In the genomic region with DNA sequence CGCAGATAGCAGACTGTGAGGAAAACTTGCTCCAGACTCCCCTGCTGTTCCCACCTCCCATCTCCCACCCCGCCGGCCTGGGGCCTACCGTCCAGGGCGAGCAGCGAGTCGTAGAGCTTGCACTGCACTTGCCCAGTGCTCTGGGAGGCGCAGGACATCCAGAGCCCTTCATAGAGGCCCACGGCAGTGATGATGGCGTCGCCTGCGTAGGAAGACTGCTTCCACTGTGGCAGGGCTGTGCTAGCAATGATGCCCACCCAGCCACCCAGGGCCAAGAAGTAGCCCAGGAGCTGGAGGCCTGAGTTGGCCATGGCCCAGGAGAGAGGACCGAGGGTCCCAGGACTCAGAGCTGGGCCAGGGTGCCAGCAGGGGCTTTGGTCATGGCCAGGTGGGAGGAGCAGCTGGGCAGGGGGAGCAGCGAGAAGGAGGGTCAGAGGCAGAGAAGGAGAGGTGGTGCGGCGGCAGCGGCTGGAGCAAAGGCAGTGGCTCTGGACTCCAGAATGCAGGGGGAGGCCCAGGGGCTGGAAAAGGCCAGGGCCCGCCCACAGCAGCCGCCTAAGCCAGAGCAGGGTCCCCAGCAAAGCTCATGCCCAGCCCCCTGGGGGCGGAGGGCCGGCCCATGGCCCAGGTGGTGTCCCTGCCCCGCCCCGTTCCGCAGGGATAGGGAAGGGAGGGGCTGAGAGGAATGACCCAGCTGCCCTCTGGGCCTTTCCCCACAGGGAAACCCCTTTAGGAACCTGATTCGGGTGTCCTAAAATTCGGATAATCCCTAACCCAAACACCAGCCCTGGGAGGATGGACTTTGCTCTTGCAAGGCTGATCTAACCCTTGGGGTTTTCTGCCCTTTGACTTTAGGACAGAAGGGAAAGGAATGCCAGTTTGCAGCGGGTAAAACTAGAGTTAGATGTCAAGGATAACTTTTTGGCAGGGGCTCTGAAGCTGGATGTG, we compare ENCODE assay signal across 19 cellular contexts. TPM values are rescaled to one million over a fixed set of nuclear protein-coding genes. Genes with fewer than 3 reads are reported as not detected.
DNase-seq lines count a peak whose midpoint lies in the region; ATAC-seq, FAIRE-seq and TF ChIP-seq lines count a peak whose summit lies in the region.
"Had no signal": no experiment of that assay in that cellular context is flagged by ENCODE, and none has a peak within 500 bp of the region (broad histone marks: within the 10 kb centered on the region; RNA-seq: fewer than 3 reads in every experiment).

A gene with protein sequence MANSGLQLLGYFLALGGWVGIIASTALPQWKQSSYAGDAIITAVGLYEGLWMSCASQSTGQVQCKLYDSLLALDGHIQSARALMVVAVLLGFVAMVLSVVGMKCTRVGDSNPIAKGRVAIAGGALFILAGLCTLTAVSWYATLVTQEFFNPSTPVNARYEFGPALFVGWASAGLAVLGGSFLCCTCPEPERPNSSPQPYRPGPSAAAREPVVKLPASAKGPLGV (minus strand): TSS at position 484 of the 948 bp plus-strand sequence. CDS start 173 bp downstream, at position 311.

- peak within 1 kb of the TSS; percentile 48 for H4K8ac ChIP-seq in H1 (ENCODE audit: extremely low read depth, insufficient read depth, low read length)

- peaks cover 3% of the 10 kb centered on the region; the same call in 1 of the 2 replicates for H3K79me1 ChIP-seq in H1 (ENCODE audit: low read depth, low read length)

- no peak within 1 kb of the TSS for H3K23ac ChIP-seq in H1 (ENCODE audit: insufficient read length)

- no peaks in the 10 kb centered on the region for H4K20me1 ChIP-seq in SK-N-SH (ENCODE audit: insufficient read depth)
- peaks cover 0 to 4% of the 10 kb centered on the region in 2 experiments for H4K20me1 ChIP-seq in H1 (replicated peaks in 1 of 2; ENCODE audit: control insufficient read depth in 1 of 2, insufficient read depth in 2 of 2, low read length in 2 of 2)
- no peaks in the 10 kb centered on the region for H4K20me1 ChIP-seq in smooth muscle cell (ENCODE audit: low read depth)

- H3K9me2 ChIP-seq in SK-N-SH = no peaks in the 10 kb centered on the region

- peak within 1 kb of the TSS; percentile 100 for H2BK15ac ChIP-seq in H1 (ENCODE audit: low read length)

- H3K9me3 ChIP-seq in SK-N-SH (no peaks in the 10 kb centered on the region), H1 (ENCODE audit: insufficient read depth in 2 of 2, low read depth in 1 of 2, low read length in 1 of 2) (no peaks in the 10 kb centered on the region), liver (ENCODE audit: control insufficient read depth in 4 of 4, low read length in 3 of 4) (no peaks in the 10 kb centered on the region), smooth muscle cell (replicated peaks; ENCODE audit: low read depth) (no peaks in the 10 kb centered on the region)
- H3K9me3 ChIP-seq: esophagus squamous epithelium, upper lobe of left lung had no signal

- H3K14ac ChIP-seq in H1 (ENCODE audit: insufficient read length) = no peak within 1 kb of the TSS

- DNase-seq in SK-N-SH (peak; percentile 44), H1 (ENCODE audit: low read depth in 1 of 2, low spot score in 2 of 2) (peak; percentile 73 to 93), smooth muscle cell (lab: John Stamatoyannopoulos, UW; ENCODE audit: unreplicated experiment) (no peak), SKM-1 treated with dmso at 0.1 percent for 144 hours (lab: John Stamatoyannopoulos, UW; ENCODE audit: unreplicated experiment) (no peak), T1000 (lab: John Stamatoyannopoulos, UW) (no peak)
- DNase-seq: activated gamma-delta T cell treated with Interleukin-2 at 50 U/mL for 16 hours, cortex of kidney, DND-41, esophagus squamous epithelium, NCI-H2081 treated with DMSO at 0.1 percent for 48 hours had no signal

- peak within 1 kb of the TSS; percentile 95; the same call in 1 of the 2 replicates for H2BK20ac ChIP-seq in H1 (ENCODE audit: low read length)

- peak in 1 of 2 experiments; percentile 38; a peak in 2 of 3 replicates for TF ChIP-seq POLR2A in H1 (IDR thresholded peaks at IDR 0.05; ENCODE audit: control extremely low read depth in 1 of 2, low read depth in 2 of 2, low read length in 2 of 2)

- H3K27ac ChIP-seq in SK-N-SH (ENCODE audit: low read depth in 2 of 2, low read length in 1 of 2) (no peak within 1 kb of the TSS), H1 (ENCODE audit: low read depth, low read length) (no peak within 1 kb of the TSS), liver (ENCODE audit: low read depth in 1 of 2, low read length in 2 of 2) (no peak within 1 kb of the TSS), smooth muscle cell (ENCODE audit: low read depth) (no peak within 1 kb of the TSS)
- H3K27ac ChIP-seq: 22Rv1, esophagus squamous epithelium, upper lobe of left lung had no signal

- H3F3A ChIP-seq in SK-N-SH (replicated peaks; ENCODE audit: insufficient read depth) = no peaks in the 10 kb centered on the region
- peaks cover 20% of the 10 kb centered on the region for H3F3A ChIP-seq in smooth muscle cell (ENCODE audit: low read depth)

- H3K4ac ChIP-seq in H1 (replicated peaks; ENCODE audit: insufficient read length, low read depth, low read length) = peak within 1 kb of the TSS; percentile 90

- FAIRE-seq in H1 (lab: Jason Lieb, UNC) = peak; percentile 82
- FAIRE-seq: astrocyte had no signal

- H3K18ac ChIP-seq in H1 (ENCODE audit: extremely low read depth, low read length) = peak within 1 kb of the TSS; percentile 88

- 76% methylated on average over 10 of the region's 27 CpGs for WGBS in SK-N-SH (ENCODE audit: low lambda C conversion rate)
- 41% methylated on average over 27 of the region's 27 CpGs; no CpG with 5 or more reads in 1 of the 2 experiments for WGBS in H1 (ENCODE audit: extremely low coverage in 1 of 2, insufficient coverage in 1 of 2, insufficient read length in 1 of 2, insufficient replicate concordance in 2 of 2, low coverage in 1 of 2, low lambda C conversion rate in 2 of 2, missing lambda C conversion rate in 1 of 2), 2 experiments
- 68% methylated on average over 27 of the region's 27 CpGs for WGBS in liver
- 44% methylated on average over 27 of the region's 27 CpGs for WGBS in smooth muscle cell (ENCODE audit: low lambda C conversion rate)

- peak within 1 kb of the TSS; percentile 64 for H4K5ac ChIP-seq in H1 (ENCODE audit: insufficient read length, low read depth, low read length)

- TF ChIP-seq CTCF in SK-N-SH (IDR thresholded peaks at IDR 0.05) = no peak
- no peak for TF ChIP-seq CTCF in H1 (IDR thresholded peaks at IDR 0.05; ENCODE audit: control extremely low read depth in 1 of 3, insufficient read depth in 1 of 3, low read depth in 1 of 3, low read length in 3 of 3)
- TF ChIP-seq CTCF in liver (IDR thresholded peaks at IDR 0.05; ENCODE audit: low read depth, low read length, missing input control) = no peak
- no peak for TF ChIP-seq CTCF in smooth muscle cell (IDR thresholded peaks at IDR 0.05; ENCODE audit: borderline replicate concordance, insufficient read depth, poor library complexity, severe bottlenecking)

- H3K4me2 ChIP-seq in SK-N-SH (no peak within 1 kb of the TSS), H1 (ENCODE audit: insufficient read depth in 1 of 2, low read depth in 2 of 2, low read length in 2 of 2) (peak within 1 kb of the TSS; percentile 77 to 85), smooth muscle cell (peak within 1 kb of the TSS; percentile 80)

- H2BK5ac ChIP-seq in H1 (ENCODE audit: low read depth, low read length) = peak within 1 kb of the TSS; percentile 78; the same call in 1 of the 2 replicates

- POLR2A ChIA-PET in SK-N-SH (lab: Yijun Ruan, JAX) (no interaction called here), H1 (lab: Charles Lee; ENCODE audit: partially characterized antibody) (interaction anchor here (0.6 to 3.9 kb wide), 10 partner anchors 9 to 404 kb away, joined by 3 to 32 read pairs (median 4); a partner anchor contains a TSS)

- H3K27me3 ChIP-seq in SK-N-SH (ENCODE audit: insufficient read depth) = no peaks in the 10 kb centered on the region
- H3K27me3 ChIP-seq in H1 (replicated peaks in 1 of 4; ENCODE audit: control insufficient read depth in 3 of 4, extremely low read depth in 1 of 4, insufficient read depth in 3 of 4, low read length in 3 of 4) = no peaks in the 10 kb centered on the region
- H3K27me3 ChIP-seq in liver (ENCODE audit: control insufficient read depth in 4 of 4, insufficient read depth in 4 of 4, low read length in 3 of 4) = no peaks in the 10 kb centered on the region
- no peaks in the 10 kb centered on the region for H3K27me3 ChIP-seq in smooth muscle cell (ENCODE audit: low read depth)
- H3K27me3 ChIP-seq: esophagus squamous epithelium, upper lobe of left lung had no signal

- CTCF ChIA-PET in SK-N-SH (lab: Yijun Ruan, JAX) = interaction anchor here (1.1 to 1.7 kb wide), 3 partner anchors 50 to 593 kb away, joined by 3 to 4 read pairs (median 3); no protein-coding TSS in a partner anchor
- CTCF ChIA-PET in H1 (lab: Charles Lee; ENCODE audit: partially characterized antibody) = interaction anchor here (0.7 to 9.8 kb wide), 9 partner anchors 10 to 567 kb away, joined by 3 to 77 read pairs (median 3); a partner anchor contains a TSS

- ATAC-seq in SK-N-SH treated with all-trans-retinoic acid at 6 μM for 48 hours (no peak), GM18861 (IDR thresholded peaks at IDR 0.05; ENCODE audit: unreplicated experiment) (no peak)
- ATAC-seq: Panc1 had no signal

- no peak for TF ChIP-seq RAD21 in SK-N-SH (IDR thresholded peaks at IDR 0.05; ENCODE audit: low read length)
- no peak for TF ChIP-seq RAD21 in H1 (IDR thresholded peaks at IDR 0.05 in 1 of 2, conservative IDR thresholded peaks at IDR 0.05 in 1 of 2; ENCODE audit: low read depth in 2 of 2, low read length in 2 of 2)
- TF ChIP-seq RAD21 in liver (IDR thresholded peaks at IDR 0.05) = no peak

- no peak within 1 kb of the TSS for H3K9ac ChIP-seq in SK-N-SH
- H3K9ac ChIP-seq in H1 (replicated peaks in 1 of 4; ENCODE audit: extremely low read depth in 1 of 4, low read depth in 3 of 4, low read length in 3 of 4) = peak within 1 kb of the TSS in 2 of 4 experiments; percentile 5 to 32; a peak in 2 of 7 replicates
- H3K9ac ChIP-seq in liver (ENCODE audit: low read depth in 1 of 2, low read length in 2 of 2) = no peak within 1 kb of the TSS
- no peak within 1 kb of the TSS for H3K9ac ChIP-seq in smooth muscle cell (ENCODE audit: low read depth)

- peak within 1 kb of the TSS; percentile 72; the same call in 1 of the 2 replicates for H2BK12ac ChIP-seq in H1 (ENCODE audit: low read depth, low read length)

- peak within 1 kb of the TSS; percentile 60 for H3K56ac ChIP-seq in H1 (replicated peaks; ENCODE audit: insufficient read length, low read depth, low read length)

- peaks cover 0 to 26% of the 10 kb centered on the region in 2 experiments; a peak in 1 of 4 replicates for H3K4me1 ChIP-seq in SK-N-SH (ENCODE audit: control insufficient read depth in 1 of 2, insufficient read depth in 2 of 2, low read depth in 1 of 2, low read length in 1 of 2)
- peaks cover 0 to 38% (median 28%) of the 10 kb centered on the region in 4 experiments; a peak in 6 of 7 replicates for H3K4me1 ChIP-seq in H1 (replicated peaks in 1 of 4; ENCODE audit: control insufficient read depth in 3 of 4, insufficient read depth in 4 of 4, low read length in 3 of 4)
- peaks cover 2 to 7% (median 5%) of the 10 kb centered on the region in 4 donors for H3K4me1 ChIP-seq in liver (ENCODE audit: control insufficient read depth in 4 of 4, insufficient read depth in 4 of 4, low read length in 3 of 4)
- H3K4me1 ChIP-seq in smooth muscle cell (ENCODE audit: low read depth) = peaks cover 16% of the 10 kb centered on the region
- H3K4me1 ChIP-seq: upper lobe of left lung had no signal

- H3K36me3 ChIP-seq in SK-N-SH (replicated peaks in 1 of 2; ENCODE audit: control insufficient read depth in 1 of 2, insufficient read depth in 2 of 2, low read length in 1 of 2) (no peaks in the 10 kb centered on the region), H1 (ENCODE audit: control insufficient read depth in 2 of 4, insufficient read depth in 4 of 4, low read length in 3 of 4) (no peaks in the 10 kb centered on the region), liver (ENCODE audit: control insufficient read depth in 4 of 4, insufficient read depth in 3 of 4, low read depth in 1 of 4, low read length in 3 of 4) (no peaks in the 10 kb centered on the region), smooth muscle cell (ENCODE audit: low read depth) (no peaks in the 10 kb centered on the region)
- H3K36me3 ChIP-seq: esophagus squamous epithelium, upper lobe of left lung had no signal

- H3K79me2 ChIP-seq in SK-N-SH (ENCODE audit: insufficient read depth) = no peaks in the 10 kb centered on the region
- no peaks in the 10 kb centered on the region for H3K79me2 ChIP-seq in H1 (ENCODE audit: control insufficient read depth in 1 of 2, insufficient read depth in 2 of 2, low read length in 2 of 2)
- H3K79me2 ChIP-seq in smooth muscle cell (ENCODE audit: low read depth) = no peaks in the 10 kb centered on the region

- H2AFZ ChIP-seq in SK-N-SH (ENCODE audit: low read depth) (no peak within 1 kb of the TSS), H1 (ENCODE audit: low read length) (peak within 1 kb of the TSS; percentile 71), smooth muscle cell (ENCODE audit: low read depth) (peak within 1 kb of the TSS; percentile 59)

- TF ChIP-seq EP300 in SK-N-SH (IDR thresholded peaks at IDR 0.05; ENCODE audit: borderline replicate concordance in 1 of 2, low read depth in 1 of 2, low read length in 1 of 2) (no peak), H1 (IDR thresholded peaks at IDR 0.05; ENCODE audit: borderline replicate concordance in 1 of 2, low read depth in 2 of 2, low read length in 2 of 2) (no peak)

- H3K4me3 ChIP-seq in SK-N-SH (ENCODE audit: low read depth in 2 of 2, low read length in 1 of 2) (no peak within 1 kb of the TSS), H1 (ENCODE audit: extremely low read depth in 1 of 4, insufficient read depth in 2 of 4, low read depth in 3 of 4, low read length in 4 of 4) (peak within 1 kb of the TSS; percentile 9 to 55 (median 16); a peak in 6 of 8 replicates), liver (ENCODE audit: low read depth in 1 of 3, low read length in 3 of 3) (no peak within 1 kb of the TSS), smooth muscle cell (no peak within 1 kb of the TSS)
- H3K4me3 ChIP-seq: esophagus squamous epithelium, skin epidermis, upper lobe of left lung had no signal

- peak within 1 kb of the TSS; percentile 90; the same call in 1 of the 2 replicates for H2AK5ac ChIP-seq in H1 (ENCODE audit: low read depth, low read length)

- peaks cover 5% of the 10 kb centered on the region; the same call in 1 of the 2 replicates for H3K23me2 ChIP-seq in H1 (ENCODE audit: low read depth, low read length)

- peak within 1 kb of the TSS; percentile 93 for H4K91ac ChIP-seq in H1 (replicated peaks; ENCODE audit: insufficient read length, low read length)

- H2BK120ac ChIP-seq in H1 (replicated peaks; ENCODE audit: low read depth, low read length) = peak within 1 kb of the TSS; percentile 59

RNA-seq across cellular contexts. Expression of the gene that starts here (rescaled TPM):
- polyA plus RNA-seq in SK-N-SH (2012; rRNA removed) (not detected in 2 replicates), H1 (2011; rRNA removed) (17.2 and 27.8 TPM in 2 replicates), liver (under 1 TPM in 1 of 2 donors, not detected in 1; 0.14 TPM), smooth muscle cell (2.4 and 2.9 TPM in 2 replicates)
- not detected in 2 replicates for polyA plus RNA-seq in SK-N-SH (2012; cell fraction: cytosol; rRNA removed)
- not detected in 2 replicates for polyA plus RNA-seq in SK-N-SH (2012; cell fraction: nucleus; rRNA removed)
- 9.7 and 12.1 TPM in 2 replicates for total RNA-seq in H1 (2021; fragmentation: NEBNext Ultra II Directional; extraction: Animal tissue kit (Norgen Biotek cat#: 25700))
- 19.5 TPM for polyA plus RNA-seq in H1 (2011; cell fraction: cytosol; rRNA removed)
- 22.5 TPM for polyA plus RNA-seq in H1 (2011; cell fraction: nucleus; rRNA removed)
- 8.1 to 15.1 TPM (median 13.1 TPM) in 4 replicates for polyA plus RNA-seq in H1 (2012, experiment 1 of 2)
- 11.9 TPM for polyA plus RNA-seq in H1 (2012, experiment 2 of 2)
- 10.3 TPM for polyA plus RNA-seq in H1 (2013, experiment 1 of 2)
- polyA plus RNA-seq in H1 (2013, experiment 2 of 2) = 11.9 TPM
- polyA minus RNA-seq in H1 (2011; rRNA and poly(A)+ RNA removed) = 11.2 and 12.8 TPM in 2 replicates
- 9.9 TPM for polyA minus RNA-seq in H1 (2011; cell fraction: cytosol; rRNA and poly(A)+ RNA removed)
- 10.9 TPM for polyA minus RNA-seq in H1 (2011; cell fraction: nucleus; rRNA and poly(A)+ RNA removed)
- total RNA-seq in liver (1 to 10 TPM in 1 of 2 donors, not detected in 1; 5.1 TPM), smooth muscle cell (0.67 and 1.0 TPM in 2 replicates)
- total RNA-seq: upper lobe of left lung had no signal
- polyA plus RNA-seq: CD14-positive monocyte had no signal

Comparison
In these comparisons a context has a peak if more than half of its experiments do, and no peak if none do; other contexts are left out.
1. Peak in DNase-seq in SK-N-SH; RNA of the gene not detected or under 1 TPM.
2. DNase-seq: peak in H1 (2 of 2); none in smooth muscle cell (single experiment), SKM-1 treated with dmso at 0.1 percent for 144 hours (single experiment) and T1000 (single experiment).
3. H3K4me3 ChIP-seq: peak in H1 (4 of 4); none in SK-N-SH (0 of 2), liver (0 of 3) and smooth muscle cell (single experiment).